Comparison of ENCODE assay signal across 1 cellular context in genomic region chr10:110335314-110336064, GRCh38.
TF ChIP-seq lines count a peak whose summit lies in the region.

No MANE protein-coding gene starts in this region.

TF ChIP-seq in K562, 482 proteins besides CTCF, POLR2A, EP300 and RAD21 (continued from another document):
- TF ChIP-seq BRF1 (IDR thresholded peaks at IDR 0.05; ENCODE audit: borderline replicate concordance, extremely low read depth, insufficient read length) = no peak
